In the genomic region with DNA sequence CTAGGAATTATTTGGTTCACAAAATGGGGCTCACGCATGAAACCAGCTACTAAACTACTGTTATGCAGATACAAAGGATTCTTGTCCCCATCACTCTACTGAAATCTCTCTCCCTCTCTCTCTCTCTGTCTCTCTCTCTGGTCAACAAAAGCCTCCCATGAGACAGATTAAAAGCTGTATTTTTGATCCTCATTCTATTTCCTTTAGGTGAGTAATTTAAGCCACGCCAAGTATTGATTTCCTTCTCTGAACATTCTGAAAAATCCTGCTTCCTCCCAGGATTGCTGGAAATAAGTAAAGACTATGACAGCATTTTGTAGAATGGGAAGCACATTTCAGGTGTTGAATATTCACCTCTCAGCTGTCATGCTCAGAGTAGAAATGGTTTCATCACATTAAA, we compare ENCODE assay signal across 30 cellular contexts.
"Had no signal": no experiment of that assay in that cellular context is flagged by ENCODE, and none has a peak within 500 bp of the region (broad histone marks: within the 10 kb centered on the region; RNA-seq: fewer than 3 reads in every experiment).

No MANE protein-coding gene starts in this region.

- H3K4me3 ChIP-seq: lower lobe of right lung, mucosa of descending colon, pancreas, prostate gland, skin epidermis, stomach, suprapubic skin, tibial nerve, vagina had no signal

- ATAC-seq: left cardiac atrium; left lobe of liver; left ventricle myocardium superior; lower lobe of right lung; mucosa of descending colon; naive thymus-derived CD4-positive, alpha-beta T cell; natural killer cell treated with Interleukin-12 subunit alpha and Interleukin-12 subunit beta and Interleukin-15 and Interleukin-18, amount 100 ng/mL, for 72 hours; pancreas; right cardiac atrium; sciatic nerve; stimulated activated naive B cell treated with anti-CD40 and anti-IgM and Interleukin-4, amounts not matched to agents 10 μg/mL and 1 μg/mL and 100 μg/mL, for 72 hours; stimulated activated naive CD8-positive, alpha-beta T cell treated with anti-CD3 and anti-CD28 coated beads, Interleukin-15, Interleukin-2, amounts not matched to agents 100 U/mL and 50 U/mL, for 24 hours had no signal

- H3K9me3 ChIP-seq: lower lobe of right lung, mucosa of descending colon, pancreas, prostate gland, stomach, suprapubic skin, tibial nerve, vagina had no signal

- H3K27ac ChIP-seq: lower lobe of right lung, pancreas, prostate gland, skin epidermis, stomach, suprapubic skin, tibial nerve, vagina had no signal

- H3K36me3 ChIP-seq: lower lobe of right lung, pancreas, prostate gland, stomach, suprapubic skin, tibial nerve, vagina had no signal

- FAIRE-seq: keratinocyte, pancreas had no signal

- H3K27me3 ChIP-seq: pancreas, stomach, suprapubic skin, tibial nerve, vagina had no signal

- DNase-seq: hippocampal formation; kidney glomerular epithelial cell; left cardiac atrium; left ventricle myocardium superior; lower lobe of right lung; mammary epithelial cell; mesenchymal stem cell; mucosa of descending colon; naive thymus-derived CD4-positive, alpha-beta T cell; nucleus accumbens; pancreas; posterior cingulate gyrus; retina; right cardiac atrium; stimulated activated CD4-positive, alpha-beta T cell treated with anti-CD3 and anti-CD28 coated beads, Interleukin-12 subunit alpha, Interleukin-12 subunit beta, amount 100 ng/mL, for 4 hours; stimulated activated CD4-positive, alpha-beta T cell treated with anti-CD3 and anti-CD28 coated beads, Interleukin-15, amount 100 ng/mL, for 24 hours; stimulated activated CD4-positive, alpha-beta T cell treated with anti-CD3 and anti-CD28 coated beads, Interleukin-2, amount 100 ng/mL, for 24 hours; stimulated activated CD4-positive, alpha-beta T cell treated with anti-CD3 and anti-CD28 coated beads, Interleukin-4, amount 100 ng/mL, for 1 hour; stimulated activated naive B cell treated with anti-CD40 and anti-IgM and Interleukin-4, amounts not matched to agents 10 μg/mL and 1 μg/mL and 100 μg/mL, for 72 hours; stimulated activated naive CD8-positive, alpha-beta T cell treated with anti-CD3 and anti-CD28 coated beads, Interleukin-15, Interleukin-2, amounts not matched to agents 100 U/mL and 50 U/mL, for 24 hours; stomach had no signal

- H3K4me1 ChIP-seq: lower lobe of right lung, pancreas, prostate gland, stomach, suprapubic skin, tibial nerve, vagina had no signal
